ENCODE assay signal across 8 cellular contexts in the genomic region with DNA sequence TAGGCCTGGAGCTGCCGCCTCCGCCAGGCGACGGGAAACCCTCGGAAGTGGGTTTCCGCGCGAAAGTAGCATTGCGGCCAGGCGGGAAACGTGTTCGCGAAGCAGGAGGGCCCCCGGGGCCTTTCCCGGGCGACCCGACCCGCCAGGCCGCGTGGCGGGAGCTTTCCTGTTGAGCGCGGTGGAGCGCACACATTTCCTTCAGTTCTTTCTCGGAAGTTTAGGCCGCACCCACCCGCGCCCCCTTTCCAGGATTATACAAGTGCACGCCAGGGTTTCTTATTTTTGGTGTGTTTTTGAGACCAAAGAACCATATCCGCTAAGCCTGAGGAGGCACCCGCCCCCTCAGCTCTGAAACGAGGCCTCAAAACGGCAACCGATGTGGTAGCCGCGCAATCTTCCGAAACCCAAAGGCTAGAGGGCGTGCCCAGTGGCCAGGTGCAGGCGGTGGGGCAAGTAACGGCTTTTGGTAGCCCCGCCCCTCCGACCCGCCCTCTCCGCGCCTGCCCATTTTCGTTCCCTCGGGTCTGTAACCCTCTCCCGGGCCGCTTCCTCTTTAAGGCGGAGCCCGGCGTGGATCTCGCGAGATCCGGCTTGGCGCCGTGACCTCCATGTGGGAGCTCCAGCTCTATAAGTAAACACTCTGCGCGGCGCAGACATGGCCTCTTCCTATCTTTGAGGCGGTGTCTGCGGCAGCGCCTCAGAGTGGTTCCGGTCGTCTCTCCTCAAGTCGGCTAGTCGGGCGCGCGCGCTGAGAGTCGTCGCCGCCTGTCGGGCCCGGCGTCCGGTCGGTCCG. TPM values are rescaled to one million over a fixed set of nuclear protein-coding genes. Genes with fewer than 3 reads are reported as not detected.
DNase-seq lines count a peak whose midpoint lies in the region; ATAC-seq and TF ChIP-seq lines count a peak whose summit lies in the region.

A gene with protein sequence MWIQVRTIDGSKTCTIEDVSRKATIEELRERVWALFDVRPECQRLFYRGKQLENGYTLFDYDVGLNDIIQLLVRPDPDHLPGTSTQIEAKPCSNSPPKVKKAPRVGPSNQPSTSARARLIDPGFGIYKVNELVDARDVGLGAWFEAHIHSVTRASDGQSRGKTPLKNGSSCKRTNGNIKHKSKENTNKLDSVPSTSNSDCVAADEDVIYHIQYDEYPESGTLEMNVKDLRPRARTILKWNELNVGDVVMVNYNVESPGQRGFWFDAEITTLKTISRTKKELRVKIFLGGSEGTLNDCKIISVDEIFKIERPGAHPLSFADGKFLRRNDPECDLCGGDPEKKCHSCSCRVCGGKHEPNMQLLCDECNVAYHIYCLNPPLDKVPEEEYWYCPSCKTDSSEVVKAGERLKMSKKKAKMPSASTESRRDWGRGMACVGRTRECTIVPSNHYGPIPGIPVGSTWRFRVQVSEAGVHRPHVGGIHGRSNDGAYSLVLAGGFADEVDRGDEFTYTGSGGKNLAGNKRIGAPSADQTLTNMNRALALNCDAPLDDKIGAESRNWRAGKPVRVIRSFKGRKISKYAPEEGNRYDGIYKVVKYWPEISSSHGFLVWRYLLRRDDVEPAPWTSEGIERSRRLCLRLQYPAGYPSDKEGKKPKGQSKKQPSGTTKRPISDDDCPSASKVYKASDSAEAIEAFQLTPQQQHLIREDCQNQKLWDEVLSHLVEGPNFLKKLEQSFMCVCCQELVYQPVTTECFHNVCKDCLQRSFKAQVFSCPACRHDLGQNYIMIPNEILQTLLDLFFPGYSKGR (plus strand): TSS at position 628 of the 793 bp plus-strand sequence. CDS start 292 bp downstream, outside the sequence.

- peaks cover 6% of the 10 kb centered on the region for H3K27me3 Mint-ChIP-seq in T-helper 17 cell

- peaks cover 26% of the 10 kb centered on the region for H3K4me1 Mint-ChIP-seq in T-helper 17 cell

- H3K4me3 ChIP-seq in right atrium auricular region (peak within 1 kb of the TSS; percentile 78 to 97), uterus (peak within 1 kb of the TSS; percentile 64 to 77)

- ATAC-seq in HG02885 (IDR thresholded peaks at IDR 0.05; ENCODE audit: poor library complexity, unreplicated experiment) (peak; percentile 87), T-helper 17 cell (peak; percentile 90)

- H3K27ac Mint-ChIP-seq in T-helper 17 cell = peak within 1 kb of the TSS; percentile 92

- peak in 1 of 2 donors; percentile 31 for TF ChIP-seq CTCF in right atrium auricular region (IDR thresholded peaks at IDR 0.05)
- peak in 2 of 4 experiments; percentile 10 to 11 for TF ChIP-seq CTCF in uterus (IDR thresholded peaks at IDR 0.05)

- H3K36me3 ChIP-seq in right atrium auricular region (no peaks in the 10 kb centered on the region), uterus (no peaks in the 10 kb centered on the region)

- DNase-seq in NCI-H1694 treated with DMSO at 0.1 percent for 48 hours (lab: John Stamatoyannopoulos, UW) = peak; percentile 96
- peak; percentile 96 to 99 (median 97) for DNase-seq in T-helper 17 cell
- peak; percentile 99 for DNase-seq in right atrium auricular region (ENCODE audit: low spot score)
- DNase-seq in pulmonary artery endothelial cell (ENCODE audit: low read depth, low spot score) = peak; percentile 90
- peak; percentile 99 for DNase-seq in uterus

- intact Hi-C loops in uterus (cut with DNase I; ENCODE audit: low total_unique reads) = no loop called here

- H3K9me3 ChIP-seq in T-helper 17 cell (ENCODE audit: control insufficient read depth, low read length, poor library complexity, severe bottlenecking) (no peaks in the 10 kb centered on the region), right atrium auricular region (no peaks in the 10 kb centered on the region), uterus (no peaks in the 10 kb centered on the region)

- no peaks in the 10 kb centered on the region for H3K27me3 ChIP-seq in right atrium auricular region
- no peaks in the 10 kb centered on the region for H3K27me3 ChIP-seq in uterus

- TF ChIP-seq POLR2A in GM15510 (IDR thresholded peaks at IDR 0.05; ENCODE audit: borderline replicate concordance, extremely low read depth, insufficient read length) = peak; percentile 92
- peak; percentile 74 to 77 for TF ChIP-seq POLR2A in uterus (IDR thresholded peaks at IDR 0.05)

- peak within 1 kb of the TSS; percentile 93 for H3K4me3 Mint-ChIP-seq in T-helper 17 cell

- H3K4me1 ChIP-seq in right atrium auricular region (peaks cover 0 to 29% of the 10 kb centered on the region in 2 donors), uterus (no peaks in the 10 kb centered on the region)

- H3K27ac ChIP-seq in angular gyrus (ENCODE audit: low read depth, low read length) (peak within 1 kb of the TSS; percentile 92), right atrium auricular region (peak within 1 kb of the TSS; percentile 87 to 89), uterus (peak within 1 kb of the TSS; percentile 90 to 91)

- H3K36me3 Mint-ChIP-seq in T-helper 17 cell (ENCODE audit: low read depth) = peaks cover 7% of the 10 kb centered on the region

RNA-seq across cellular contexts. Expression of the gene that starts here (rescaled TPM):
- 100 to 1,000 TPM; 120 to 136 TPM for total RNA-seq in T-helper 17 cell
- 10 to 100 TPM; 15.2 TPM for total RNA-seq in right atrium auricular region
- 89.9 and 123 TPM in 2 replicates for total RNA-seq in pulmonary artery endothelial cell
- 100 to 1,000 TPM in 1 of 4 donors, 10 to 100 TPM in 3; 40.7 to 107 (median 63.1) TPM for total RNA-seq in uterus

Comparison
In these comparisons a context has a peak if more than half of its experiments do, and no peak if none do; other contexts are left out.
1. Peak in every context shown above with its lines: DNase-seq, ATAC-seq, H3K4me3 ChIP-seq and H3K27ac ChIP-seq.